ENCODE assay signal across 1 cellular context in the genomic region with DNA sequence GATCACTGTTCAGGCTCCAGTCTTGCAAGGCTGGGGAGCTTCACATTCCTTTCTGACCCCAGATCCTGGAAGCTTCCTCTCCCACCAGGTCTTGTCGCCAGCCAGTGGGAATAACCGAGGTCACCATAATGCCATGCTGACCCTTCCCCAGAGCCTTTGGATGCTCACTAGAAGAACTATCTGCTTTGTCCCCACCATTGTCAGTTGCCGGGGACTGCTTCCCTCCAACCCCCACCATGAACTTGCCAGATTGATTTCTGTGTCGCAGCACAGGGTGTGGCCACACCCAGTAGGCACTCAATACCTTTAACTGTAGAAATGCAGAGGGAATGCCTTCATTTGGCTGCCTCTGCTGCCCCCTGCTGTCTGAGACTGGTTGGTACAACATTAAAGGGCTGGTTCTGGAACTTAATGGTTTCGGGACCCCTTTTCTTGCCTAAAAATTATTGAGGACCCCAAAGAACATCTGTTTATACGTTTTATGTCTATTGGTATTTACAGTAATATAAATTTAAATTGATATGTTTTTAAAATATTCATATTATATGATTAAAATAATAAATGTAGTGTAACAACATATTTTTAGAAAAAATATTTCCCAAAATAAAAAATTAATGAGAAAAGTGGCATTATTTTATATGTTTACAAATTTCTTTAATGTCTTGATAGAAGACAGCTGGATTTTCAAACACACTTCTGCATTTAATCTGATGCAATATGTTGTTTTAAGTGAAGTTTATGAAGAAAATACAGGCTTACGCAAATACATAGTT.
TF ChIP-seq lines count a peak whose summit lies in the region.

No MANE protein-coding gene starts in this region.

TF ChIP-seq in H1, 55 proteins besides CTCF, POLR2A, EP300 and RAD21:
- TF ChIP-seq POU5F1 (IDR thresholded peaks at IDR 0.05; ENCODE audit: low read depth, low read length) (no peak), SP1 (IDR thresholded peaks at IDR 0.05; ENCODE audit: low read depth, low read length) (peak; percentile 84), ASH2L (IDR thresholded peaks at IDR 0.05; ENCODE audit: low read length) (peak; percentile 51), TCF12 (IDR thresholded peaks at IDR 0.05; ENCODE audit: low read depth, low read length) (no peak), TEAD4 (IDR thresholded peaks at IDR 0.05; ENCODE audit: low read depth, low read length) (peak; percentile 28; the same call in 1 of the 2 replicates), TAF7 (optimal IDR thresholded peaks at IDR 0.05; ENCODE audit: borderline replicate concordance, low read depth, low read length) (no peak), BACH1 (IDR thresholded peaks at IDR 0.05; ENCODE audit: low read length) (no peak), SIN3A (conservative IDR thresholded peaks at IDR 0.05 in 1 of 2, IDR thresholded peaks at IDR 0.05 in 1 of 2; ENCODE audit: low read depth in 1 of 2, low read length in 2 of 2) (no peak), SP4 (IDR thresholded peaks at IDR 0.05; ENCODE audit: low read length) (0 out of 2 replicates have a peak, but pooled peaks have one; percentile 34), TAF1 (IDR thresholded peaks at IDR 0.05; ENCODE audit: low read depth, low read length) (no peak), ZNF274 (IDR thresholded peaks at IDR 0.05; ENCODE audit: borderline replicate concordance, extremely low read depth, low read length) (no peak), KDM1A (IDR thresholded peaks at IDR 0.05; ENCODE audit: borderline replicate concordance, low read length) (0 out of 2 replicates have a peak, but pooled peaks have one; percentile 25), FOSL1 (IDR thresholded peaks at IDR 0.05; ENCODE audit: insufficient read depth, low read depth, low read length) (no peak), BCL11A (IDR thresholded peaks at IDR 0.05; ENCODE audit: low read depth in 2 of 2, low read length in 2 of 2) (no peak), TBP (IDR thresholded peaks at IDR 0.05; ENCODE audit: low read depth, low read length) (no peak), CBX8 (IDR thresholded peaks at IDR 0.05; ENCODE audit: borderline replicate concordance, low read depth, low read length) (no peak), SUZ12 (IDR thresholded peaks at IDR 0.05; ENCODE audit: low read length) (no peak), NRF1 (IDR thresholded peaks at IDR 0.05; ENCODE audit: low read depth, low read length) (no peak), RNF2 (IDR thresholded peaks at IDR 0.05; ENCODE audit: borderline replicate concordance, low read depth, low read length, missing control alignments, poor library complexity, severe bottlenecking) (no peak)
- TF ChIP-seq, protein P1, sequence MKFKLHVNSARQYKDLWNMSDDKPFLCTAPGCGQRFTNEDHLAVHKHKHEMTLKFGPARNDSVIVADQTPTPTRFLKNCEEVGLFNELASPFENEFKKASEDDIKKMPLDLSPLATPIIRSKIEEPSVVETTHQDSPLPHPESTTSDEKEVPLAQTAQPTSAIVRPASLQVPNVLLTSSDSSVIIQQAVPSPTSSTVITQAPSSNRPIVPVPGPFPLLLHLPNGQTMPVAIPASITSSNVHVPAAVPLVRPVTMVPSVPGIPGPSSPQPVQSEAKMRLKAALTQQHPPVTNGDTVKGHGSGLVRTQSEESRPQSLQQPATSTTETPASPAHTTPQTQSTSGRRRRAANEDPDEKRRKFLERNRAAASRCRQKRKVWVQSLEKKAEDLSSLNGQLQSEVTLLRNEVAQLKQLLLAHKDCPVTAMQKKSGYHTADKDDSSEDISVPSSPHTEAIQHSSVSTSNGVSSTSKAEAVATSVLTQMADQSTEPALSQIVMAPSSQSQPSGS (IDR thresholded peaks at IDR 0.05; ENCODE audit: low read length) = no peak
